8 cellular contexts compared by ENCODE assay signal in the genomic region with DNA sequence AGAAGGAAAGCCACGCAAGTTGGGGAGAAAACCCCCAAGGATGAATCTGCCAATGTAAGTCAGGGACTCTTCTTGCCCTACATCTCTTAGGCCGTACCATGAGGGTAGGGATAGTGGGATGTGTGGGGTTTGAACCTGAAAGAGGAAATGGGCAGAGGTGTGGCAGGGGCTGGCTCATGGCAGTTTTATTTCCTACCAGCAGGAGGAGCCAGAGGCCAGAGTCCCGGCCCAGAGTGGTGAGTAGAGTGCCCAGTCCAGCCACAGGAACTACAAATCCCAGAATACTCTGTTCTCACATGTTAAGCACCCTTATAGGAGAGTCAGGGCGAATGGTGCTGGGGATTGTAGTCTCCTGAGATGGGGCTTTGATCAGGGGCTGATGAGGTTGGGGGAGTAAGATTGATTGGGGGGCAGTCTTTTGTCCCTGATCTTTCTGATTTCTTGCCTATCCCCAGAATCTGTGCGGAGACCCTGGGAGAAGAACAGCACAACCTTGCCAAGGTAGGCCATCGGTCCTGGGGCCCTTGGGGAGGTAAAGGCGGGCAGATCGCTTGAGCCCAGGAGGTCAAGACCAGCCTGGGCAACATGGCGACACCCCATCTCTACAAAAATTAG. TPM values are rescaled to one million over a fixed set of nuclear protein-coding genes. Genes with fewer than 3 reads are reported as not detected.
DNase-seq lines count a peak whose midpoint lies in the region; ATAC-seq and TF ChIP-seq lines count a peak whose summit lies in the region.

No MANE protein-coding gene starts in this region.

- H3K27me3 ChIP-seq in ascending aorta (no peaks in the 10 kb centered on the region), right cardiac atrium (ENCODE audit: control insufficient read depth, insufficient read depth) (no peaks in the 10 kb centered on the region)

- peaks cover 58 to 82% of the 10 kb centered on the region in 2 donors for H3K36me3 ChIP-seq in ascending aorta

- WGBS in right cardiac atrium: 68% methylated on average over 9 of the region's 9 CpGs

- H3K9me3 ChIP-seq in ascending aorta: no peaks in the 10 kb centered on the region
- H3K9me3 ChIP-seq in right cardiac atrium (ENCODE audit: control insufficient read depth, low read length): no peaks in the 10 kb centered on the region

- intact Hi-C loops in ascending aorta (cut with DNase I): loop anchor here (1.0 to 5.0 kb wide), 4 partner anchors 15 to 169 kb away; a partner anchor contains a TSS
- intact Hi-C loops in right cardiac atrium (cut with DNase I): loop anchor here (2.0 to 10.0 kb wide), 4 partner anchors 47 to 121 kb away; no protein-coding TSS in a partner anchor

- peaks cover 0 to 6% of the 10 kb centered on the region in 2 donors for H3K4me1 ChIP-seq in ascending aorta
- no peaks in the 10 kb centered on the region for H3K4me1 ChIP-seq in right cardiac atrium (ENCODE audit: control insufficient read depth, insufficient read depth, low read length)

- H3K27ac ChIP-seq in ascending aorta (peak overlapping the region; percentile 38 to 46), right cardiac atrium (ENCODE audit: low read length) (peak overlapping the region; percentile 68)

- peak; percentile 74 for ATAC-seq in HG02885 (IDR thresholded peaks at IDR 0.05; ENCODE audit: poor library complexity, unreplicated experiment)
- peak; percentile 90 to 95 for ATAC-seq in right cardiac atrium
- no peak for ATAC-seq in GM18873 (IDR thresholded peaks at IDR 0.05; ENCODE audit: low FRiP score, unreplicated experiment)

- no peak overlapping the region for H3K4me3 ChIP-seq in ascending aorta
- H3K4me3 ChIP-seq in right cardiac atrium (ENCODE audit: low read length): no peak overlapping the region
- H3K4me3 ChIP-seq in retinal pigment epithelial cell (ENCODE audit: low read length): no peak overlapping the region

- DNase-seq in NCI-H2081 treated with DMSO at 0.1 percent for 48 hours (lab: John Stamatoyannopoulos, UW) (peak; percentile 69), T-helper 9 cell (peak; percentile 55), ascending aorta (ENCODE audit: low spot score in 2 of 2) (peak; percentile 47 to 89), right cardiac atrium (peak; percentile 68 to 88 (median 87)), retinal pigment epithelial cell (ENCODE audit: low read depth) (no peak)

- TF ChIP-seq CTCF in GM12873 (IDR thresholded peaks at IDR 0.05; ENCODE audit: insufficient read depth, low read depth, low read length, missing control alignments) (peak; percentile 90), ascending aorta (IDR thresholded peaks at IDR 0.05) (peak; percentile 86 to 92 (median 90)), retinal pigment epithelial cell (conservative IDR thresholded peaks at IDR 0.05; ENCODE audit: low read depth, low read length) (peak; percentile 91)

RNA-seq across cellular contexts. Expression of a gene that starts 16.5 kb away (rescaled TPM):
- total RNA-seq in ascending aorta (110 TPM), right cardiac atrium (10 to 100 TPM; 44.1 to 85.4 (median 47.4) TPM)
- polyA plus RNA-seq in right cardiac atrium: 42.2 TPM

RNA-seq across cellular contexts. Expression of a gene that starts 25.5 kb away (rescaled TPM):
- total RNA-seq in ascending aorta (2.2 TPM), right cardiac atrium (under 1 TPM in 2 of 4 donors, not detected in 2; 0.24 to 0.96 TPM)
- 0.91 TPM for polyA plus RNA-seq in right cardiac atrium

RNA-seq across cellular contexts. Expression of a gene that starts 26.9 kb away (rescaled TPM):
- total RNA-seq in ascending aorta: 37.1 TPM
- 10 to 100 TPM; 18.7 to 26.4 (median 20.4) TPM for total RNA-seq in right cardiac atrium
- polyA plus RNA-seq in right cardiac atrium: 20.2 TPM

RNA-seq across cellular contexts. Expression of a gene that starts 56.0 kb away (rescaled TPM):
- total RNA-seq in ascending aorta (511 TPM), right cardiac atrium (10 to 100 TPM in 1 of 4 donors, 1 to 10 TPM in 3; 1.6 to 16.3 (median 6.1) TPM)
- 57.8 TPM for polyA plus RNA-seq in right cardiac atrium
